Comparison of ENCODE assay signal across 8 cellular contexts in the genomic region with DNA sequence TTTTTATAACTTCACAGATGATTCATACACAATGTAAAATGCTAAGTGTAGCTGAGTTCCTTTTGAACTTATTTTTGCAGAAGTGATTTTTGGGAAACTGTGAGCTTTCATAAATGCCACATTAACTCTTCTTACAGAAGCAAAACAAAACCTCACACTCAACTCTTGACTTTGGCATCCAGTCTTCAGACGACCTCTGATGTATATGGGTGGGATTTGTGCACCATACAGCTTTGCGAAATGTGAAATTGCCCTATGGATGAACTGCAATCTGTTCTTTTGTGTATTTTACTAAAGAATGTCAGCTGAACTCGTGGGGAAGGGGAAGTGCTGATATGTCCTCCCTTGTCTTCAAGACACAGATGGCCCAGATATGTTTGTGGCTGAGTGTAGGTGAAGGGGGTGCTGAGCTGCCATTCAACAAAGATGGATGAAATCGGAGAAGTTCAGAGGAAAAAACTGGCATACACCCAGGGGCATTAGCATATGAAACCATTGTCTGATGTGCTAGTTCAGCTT.
DNase-seq lines count a peak whose midpoint lies in the region; ATAC-seq lines count a peak whose summit lies in the region.

No MANE protein-coding gene starts in this region.

- peak overlapping the region; percentile 56 for H3K27ac Mint-ChIP-seq in memory B cell

- no peaks in the 10 kb centered on the region for H3K27me3 Mint-ChIP-seq in memory B cell

- peak; percentile 35 for DNase-seq in NCI-H1105 (lab: John Stamatoyannopoulos, UW)
- DNase-seq in UCSD-AML1 (lab: John Stamatoyannopoulos, UW; ENCODE audit: unreplicated experiment): peak; percentile 17
- DNase-seq in memory B cell (ENCODE audit: low spot score in 2 of 2): no peak
- DNase-seq in cerebellum (ENCODE audit: low spot score): no peak
- DNase-seq in H4 (ENCODE audit: low spot score): no peak
- no peak for DNase-seq in NCI-H187 (lab: John Stamatoyannopoulos, UW)
- DNase-seq in effector memory CD4-positive, alpha-beta T cell: no peak

- H3K27me3 ChIP-seq in effector memory CD4-positive, alpha-beta T cell (replicated peaks; ENCODE audit: control insufficient read depth, insufficient read depth, low read length, poor library complexity, severe bottlenecking): no peaks in the 10 kb centered on the region

- H3K4me3 Mint-ChIP-seq in memory B cell: no peak overlapping the region

- peak; percentile 33 for ATAC-seq in GM18868 (IDR thresholded peaks at IDR 0.05; ENCODE audit: unreplicated experiment)
- no peak for ATAC-seq in memory B cell (ENCODE audit: low read depth)

- no peak overlapping the region for H3K27ac ChIP-seq in effector memory CD4-positive, alpha-beta T cell (ENCODE audit: insufficient read depth, low read length, poor library complexity, severe bottlenecking)

- no peaks in the 10 kb centered on the region for H3K36me3 Mint-ChIP-seq in memory B cell

- H3K4me3 ChIP-seq in effector memory CD4-positive, alpha-beta T cell (ENCODE audit: insufficient read depth, low read depth, low read length, poor library complexity, severe bottlenecking): no peak overlapping the region

- H3K4me1 Mint-ChIP-seq in memory B cell: peaks cover 21% of the 10 kb centered on the region

- H3K9me3 Mint-ChIP-seq in memory B cell: no peaks in the 10 kb centered on the region

- no peaks in the 10 kb centered on the region for H3K36me3 ChIP-seq in effector memory CD4-positive, alpha-beta T cell (ENCODE audit: control insufficient read depth, insufficient read depth, low read length)

- H3K4me1 ChIP-seq in effector memory CD4-positive, alpha-beta T cell (ENCODE audit: control insufficient read depth, insufficient read depth, low read length, poor library complexity, severe bottlenecking): peaks cover 14% of the 10 kb centered on the region

- no peaks in the 10 kb centered on the region for H3K9me3 ChIP-seq in effector memory CD4-positive, alpha-beta T cell (ENCODE audit: control insufficient read depth, low read length)

Comparison
In these comparisons a context has a peak if more than half of its experiments do, and no peak if none do; other contexts are left out.
1. DNase-seq: peak in NCI-H1105 (single experiment) and UCSD-AML1 (single experiment); none in memory B cell (0 of 2), cerebellum (single experiment), H4 (single experiment), NCI-H187 (0 of 2) and effector memory CD4-positive, alpha-beta T cell (0 of 3).